ENCODE assay signal across 22 cellular contexts in genomic region chr5:64331597-64332277, GRCh38.
DNase-seq lines count a peak whose midpoint lies in the region; ATAC-seq and TF ChIP-seq lines count a peak whose summit lies in the region.
"Had no signal": no experiment of that assay in that cellular context is flagged by ENCODE, and none has a peak within 500 bp of the region (broad histone marks: within the 10 kb centered on the region; RNA-seq: fewer than 3 reads in every experiment).

No MANE protein-coding gene starts in this region.

- H3K79me2 ChIP-seq in neural progenitor cell (ENCODE audit: low read depth): no peaks in the 10 kb centered on the region

- intact Hi-C loops in natural killer cell (cut with micrococcal nuclease): no loop called here
- intact Hi-C loops in heart left ventricle (cut with DNase I): no loop called here

- H2AFZ ChIP-seq in neural progenitor cell (replicated peaks): no peak overlapping the region

- H3K27me3 ChIP-seq in heart left ventricle (no peaks in the 10 kb centered on the region), neural progenitor cell (no peaks in the 10 kb centered on the region)
- H3K27me3 ChIP-seq in CD8-positive, alpha-beta memory T cell (ENCODE audit: insufficient read depth, low read length, poor library complexity, severe bottlenecking): no peaks in the 10 kb centered on the region
- H3K27me3 ChIP-seq: uterus had no signal

- peaks cover 16% of the 10 kb centered on the region for H3K9me3 Mint-ChIP-seq in natural killer cell treated with Interleukin-12 subunit alpha and Interleukin-12 subunit beta and Interleukin-15 and Interleukin-18, amount 100 ng/mL, for 72 hours
- H3K9me3 Mint-ChIP-seq in natural killer cell: peaks cover 14 to 17% of the 10 kb centered on the region in 2 donors
- peaks cover 2% of the 10 kb centered on the region for H3K9me3 Mint-ChIP-seq in neural progenitor cell
- peaks cover 0 to 10% (median 4%) of the 10 kb centered on the region in 5 donors for H3K9me3 Mint-ChIP-seq in CD8-positive, alpha-beta memory T cell

- peaks cover 0 to 24% (median 5%) of the 10 kb centered on the region in 12 donors for H3K4me1 ChIP-seq in heart left ventricle
- peaks cover 15% of the 10 kb centered on the region for H3K4me1 ChIP-seq in neural progenitor cell
- H3K4me1 ChIP-seq in CD8-positive, alpha-beta memory T cell (ENCODE audit: insufficient read depth, low read length): no peaks in the 10 kb centered on the region
- H3K4me1 ChIP-seq: A549, uterus had no signal

- no peak for TF ChIP-seq CTCF in natural killer cell (IDR thresholded peaks at IDR 0.05)
- TF ChIP-seq CTCF in heart left ventricle (IDR thresholded peaks at IDR 0.05): no peak
- TF ChIP-seq CTCF in neural progenitor cell (IDR thresholded peaks at IDR 0.05): no peak

- H3F3A ChIP-seq in neural progenitor cell (ENCODE audit: low read depth): peaks cover 6% of the 10 kb centered on the region

- no peaks in the 10 kb centered on the region for H3K36me3 Mint-ChIP-seq in natural killer cell treated with Interleukin-12 subunit alpha and Interleukin-12 subunit beta and Interleukin-15 and Interleukin-18, amount 100 ng/mL, for 72 hours
- H3K36me3 Mint-ChIP-seq in natural killer cell (no peaks in the 10 kb centered on the region), neural progenitor cell (peaks cover 2% of the 10 kb centered on the region)
- H3K36me3 Mint-ChIP-seq in CD8-positive, alpha-beta memory T cell: no peaks in the 10 kb centered on the region
- H3K36me3 Mint-ChIP-seq: CD14-positive monocyte, IgD-negative memory B cell had no signal

- TF ChIP-seq POLR2A in heart left ventricle (IDR thresholded peaks at IDR 0.05): no peak

- CTCF ChIA-PET in CD8-positive, alpha-beta memory T cell (lab: Charles Lee): no interaction called here

- H4K20me1 ChIP-seq in neural progenitor cell (ENCODE audit: low read depth): no peaks in the 10 kb centered on the region

- H3K27ac ChIP-seq in heart left ventricle (peak overlapping the region in 5 of 12 donors; percentile 21 to 64 (median 53)), neural progenitor cell (no peak overlapping the region)
- no peak overlapping the region for H3K27ac ChIP-seq in CD8-positive, alpha-beta memory T cell (ENCODE audit: low read depth, low read length)
- H3K27ac ChIP-seq: A549, uterus had no signal

- 57 to 75% (median 70%) methylated on average over 9 of the region's 9 CpGs for WGBS in heart left ventricle, 4 donors

- H3K36me3 ChIP-seq in heart left ventricle (peaks cover 0 to 30% (median 0%) of the 10 kb centered on the region in 9 donors), neural progenitor cell (no peaks in the 10 kb centered on the region)
- no peaks in the 10 kb centered on the region for H3K36me3 ChIP-seq in CD8-positive, alpha-beta memory T cell (ENCODE audit: insufficient read depth, low read length)
- H3K36me3 ChIP-seq: uterus had no signal

- no peak overlapping the region for H3K9ac ChIP-seq in neural progenitor cell

- H3K4me1 Mint-ChIP-seq in natural killer cell treated with Interleukin-12 subunit alpha and Interleukin-12 subunit beta and Interleukin-15 and Interleukin-18, amount 100 ng/mL, for 72 hours (ENCODE audit: low read depth in 2 of 2): no peaks in the 10 kb centered on the region
- H3K4me1 Mint-ChIP-seq in natural killer cell (no peaks in the 10 kb centered on the region), neural progenitor cell (peaks cover 24% of the 10 kb centered on the region)
- no peaks in the 10 kb centered on the region for H3K4me1 Mint-ChIP-seq in CD8-positive, alpha-beta memory T cell
- H3K4me1 Mint-ChIP-seq: CD14-positive monocyte, IgD-negative memory B cell had no signal

- DNase-seq in natural killer cell treated with Interleukin-12 subunit alpha and Interleukin-12 subunit beta and Interleukin-15 and Interleukin-18, amount 100 ng/mL, for 72 hours (ENCODE audit: low spot score): peak; percentile 53
- DNase-seq in natural killer cell: no peak
- peak; percentile 46 to 82 (median 78) for DNase-seq in heart left ventricle
- DNase-seq in neural progenitor cell (ENCODE audit: low spot score): no peak
- DNase-seq in CD8-positive, alpha-beta memory T cell: no peak
- DNase-seq in ureter (ENCODE audit: low spot score): no peak
- no peak for DNase-seq in activated T-cell treated with anti-CD3 and anti-CD28 coated beads, Interleukin-2, amount 50 U/mL, for 1 hour
- no peak for DNase-seq in amniotic stem cell (lab: John Stamatoyannopoulos, UW)
- DNase-seq: activated CD4-positive, CD25-positive, alpha-beta regulatory T cell treated with anti-CD3 and anti-CD28 coated beads, Interleukin-2, amount 50 U/mL, for 72 hours; DMS79 treated with DMSO at 0.1 percent for 48 hours; HFFc6; MV-4-11; NCI-H446; occipital lobe; stimulated activated naive CD4-positive, alpha-beta T cell; T-helper 9 cell; uterus had no signal

- H3K27me3 Mint-ChIP-seq in natural killer cell treated with Interleukin-12 subunit alpha and Interleukin-12 subunit beta and Interleukin-15 and Interleukin-18, amount 100 ng/mL, for 72 hours: no peaks in the 10 kb centered on the region
- H3K27me3 Mint-ChIP-seq in natural killer cell (ENCODE audit: low read depth in 2 of 2) (no peaks in the 10 kb centered on the region), neural progenitor cell (ENCODE audit: insufficient read depth, low read depth) (peaks cover 4% of the 10 kb centered on the region)
- no peaks in the 10 kb centered on the region for H3K27me3 Mint-ChIP-seq in CD8-positive, alpha-beta memory T cell
- H3K27me3 Mint-ChIP-seq: dendritic cell treated with granulocyte-macrophage colony-stimulating factor and Interleukin-4, amounts not matched to agents 40 ng/mL and 50 ng/mL, for 4 days; IgD-negative memory B cell had no signal

- POLR2A ChIA-PET in CD8-positive, alpha-beta memory T cell (lab: Charles Lee): no interaction called here

- H3K4me2 ChIP-seq in neural progenitor cell: no peak overlapping the region
- H3K4me2 ChIP-seq: A549, smooth muscle cell had no signal

- peaks cover 0 to 10% (median 1%) of the 10 kb centered on the region in 12 donors for H3K9me3 ChIP-seq in heart left ventricle
- no peaks in the 10 kb centered on the region for H3K9me3 ChIP-seq in neural progenitor cell (ENCODE audit: low read depth)
- H3K9me3 ChIP-seq in CD8-positive, alpha-beta memory T cell (ENCODE audit: low read length): no peaks in the 10 kb centered on the region
- H3K9me3 ChIP-seq: A549, uterus had no signal

- no peak overlapping the region for H3K4me3 ChIP-seq in heart left ventricle
- H3K4me3 ChIP-seq in neural progenitor cell: no peak overlapping the region
- H3K4me3 ChIP-seq in CD8-positive, alpha-beta memory T cell (ENCODE audit: low read length): no peak overlapping the region
- H3K4me3 ChIP-seq: A549, smooth muscle cell, uterus had no signal

- H3K4me3 Mint-ChIP-seq in natural killer cell treated with Interleukin-12 subunit alpha and Interleukin-12 subunit beta and Interleukin-15 and Interleukin-18, amount 100 ng/mL, for 72 hours: no peak overlapping the region
- H3K4me3 Mint-ChIP-seq in natural killer cell (no peak overlapping the region), neural progenitor cell (no peak overlapping the region)
- no peak overlapping the region for H3K4me3 Mint-ChIP-seq in CD8-positive, alpha-beta memory T cell
- H3K4me3 Mint-ChIP-seq: CD14-positive monocyte; dendritic cell treated with granulocyte-macrophage colony-stimulating factor and Interleukin-4, amounts not matched to agents 40 ng/mL and 50 ng/mL, for 4 days; HFFc6; IgD-negative memory B cell had no signal

- no peak overlapping the region for H3K27ac Mint-ChIP-seq in natural killer cell treated with Interleukin-12 subunit alpha and Interleukin-12 subunit beta and Interleukin-15 and Interleukin-18, amount 100 ng/mL, for 72 hours
- H3K27ac Mint-ChIP-seq in natural killer cell: no peak overlapping the region
- H3K27ac Mint-ChIP-seq in neural progenitor cell: peak overlapping the region; percentile 70
- no peak overlapping the region for H3K27ac Mint-ChIP-seq in CD8-positive, alpha-beta memory T cell
- H3K27ac Mint-ChIP-seq: CD14-positive monocyte; dendritic cell treated with granulocyte-macrophage colony-stimulating factor and Interleukin-4, amounts not matched to agents 40 ng/mL and 50 ng/mL, for 4 days; HFFc6; IgD-negative memory B cell had no signal

- no peak for ATAC-seq in natural killer cell treated with Interleukin-12 subunit alpha and Interleukin-12 subunit beta and Interleukin-15 and Interleukin-18, amount 100 ng/mL, for 72 hours
- ATAC-seq in natural killer cell: no peak
- ATAC-seq in heart left ventricle: peak; percentile 90 to 97 (median 94)
- ATAC-seq: A549 had no signal

Comparison
In these comparisons a context has a peak if more than half of its experiments do, and no peak if none do; other contexts are left out.
1. DNase-seq: peak in natural killer cell treated with Interleukin-12 subunit alpha and Interleukin-12 subunit beta and Interleukin-15 and Interleukin-18, amount 100 ng/mL, for 72 hours (single experiment) and heart left ventricle (5 of 5); none in natural killer cell (single experiment), neural progenitor cell (single experiment), CD8-positive, alpha-beta memory T cell (0 of 5), ureter (single experiment), activated T-cell treated with anti-CD3 and anti-CD28 coated beads, Interleukin-2, amount 50 U/mL, for 1 hour (single experiment) and amniotic stem cell (single experiment).
2. ATAC-seq: peak in heart left ventricle (4 of 4); none in natural killer cell treated with Interleukin-12 subunit alpha and Interleukin-12 subunit beta and Interleukin-15 and Interleukin-18, amount 100 ng/mL, for 72 hours (0 of 2) and natural killer cell (0 of 3).